Comparison of ENCODE assay signal across 23 cellular contexts in genomic region chr16:23055481-23055880, GRCh38.
"Had no signal": no experiment of that assay in that cellular context is flagged by ENCODE, and none has a peak within 500 bp of the region (broad histone marks: within the 10 kb centered on the region; RNA-seq: fewer than 3 reads in every experiment).

No MANE protein-coding gene starts in this region.

- H3K36me3 ChIP-seq: esophagus squamous epithelium, gastroesophageal sphincter, ovary, prostate gland, suprapubic skin, tibial nerve, WERI-Rb-1 had no signal

- H3K4me1 Mint-ChIP-seq: activated CD4-positive, alpha-beta T cell treated with anti-CD3 and anti-CD28 coated beads, Interleukin-2, amount 10 ng/mL, durations not matched to agents 7 days and 5 days; activated naive CD4-positive, alpha-beta T cell treated with anti-CD3 and anti-CD28 coated beads, Interleukin-2, amount 10 ng/mL, durations not matched to agents 7 days and 5 days had no signal

- H3K9me3 ChIP-seq: esophagus squamous epithelium, gastroesophageal sphincter, ovary, prostate gland, suprapubic skin, tibial nerve had no signal

- H3K9me3 Mint-ChIP-seq: activated CD4-positive, alpha-beta T cell treated with anti-CD3 and anti-CD28 coated beads, Interleukin-2, amount 10 ng/mL, durations not matched to agents 7 days and 5 days; activated CD8-positive, alpha-beta T cell treated with anti-CD3 and anti-CD28 coated beads for 36 hours; activated naive CD4-positive, alpha-beta T cell treated with anti-CD3 and anti-CD28 coated beads, Interleukin-2, amount 10 ng/mL, durations not matched to agents 7 days and 5 days; natural killer cell treated with Interleukin-12 subunit alpha and Interleukin-12 subunit beta and Interleukin-15 and Interleukin-18, amount 100 ng/mL, for 72 hours; stimulated activated effector memory CD8-positive, alpha-beta T cell treated with anti-CD3 and anti-CD28 coated beads, Interleukin-12 subunit alpha, Interleukin-12 subunit beta, amount 100 ng/mL, for 72 hours; stimulated activated naive CD8-positive, alpha-beta T cell treated with anti-CD3 and anti-CD28 coated beads, Interleukin-15, amount 100 ng/mL, for 72 hours had no signal

- H3K36me3 Mint-ChIP-seq: activated CD8-positive, alpha-beta memory T cell treated with anti-CD3 and anti-CD28 coated beads, Interleukin-2, amount 10 ng/mL, durations not matched to agents 7 days and 5 days; activated naive CD4-positive, alpha-beta T cell treated with anti-CD3 and anti-CD28 coated beads, Interleukin-2, amount 10 ng/mL, durations not matched to agents 7 days and 5 days; natural killer cell treated with Interleukin-12 subunit alpha and Interleukin-12 subunit beta and Interleukin-15 and Interleukin-18, amount 100 ng/mL, for 72 hours; stimulated activated effector memory CD8-positive, alpha-beta T cell treated with anti-CD3 and anti-CD28 coated beads, Interleukin-12 subunit alpha, Interleukin-12 subunit beta, amount 100 ng/mL, for 72 hours had no signal

- H3K4me1 ChIP-seq: prostate gland, suprapubic skin had no signal

- H3K27ac ChIP-seq: coronary artery, esophagus squamous epithelium, gastroesophageal sphincter, ovary, prostate gland, suprapubic skin, tibial nerve, WERI-Rb-1 had no signal

- DNase-seq: activated CD4-positive, alpha-beta T cell treated with anti-CD3 and anti-CD28 coated beads, Interleukin-2, amount 10 ng/mL, durations not matched to agents 7 days and 5 days; activated CD4-positive, CD25-positive, alpha-beta regulatory T cell treated with anti-CD3 and anti-CD28 coated beads, Interleukin-2, amount 50 U/mL, for 72 hours; activated CD8-positive, alpha-beta memory T cell treated with anti-CD3 and anti-CD28 coated beads, Interleukin-2, amount 10 ng/mL, durations not matched to agents 7 days and 5 days; activated CD8-positive, alpha-beta T cell treated with anti-CD3 and anti-CD28 coated beads for 36 hours; activated effector memory CD4-positive, alpha-beta T cell treated with anti-CD3 and anti-CD28 coated beads, Interleukin-2, amount 50 U/mL, for 16 hours; activated naive CD4-positive, alpha-beta T cell treated with anti-CD3 and anti-CD28 coated beads, Interleukin-2, amount 10 ng/mL, durations not matched to agents 7 days and 5 days; activated T-cell treated with anti-CD3 and anti-CD28 coated beads for 4 hours; amygdala; cerebellar nuclear complex; esophagus squamous epithelium; head of caudate nucleus; hypothalamus; left ventricle myocardium superior; ovary; stimulated activated naive CD8-positive, alpha-beta T cell treated with anti-CD3 and anti-CD28 coated beads, Interleukin-15, amount 100 ng/mL, for 72 hours; WERI-Rb-1 had no signal

- H3K4me3 Mint-ChIP-seq: activated CD4-positive, alpha-beta T cell treated with anti-CD3 and anti-CD28 coated beads, Interleukin-2, amount 10 ng/mL, durations not matched to agents 7 days and 5 days; activated CD8-positive, alpha-beta memory T cell treated with anti-CD3 and anti-CD28 coated beads, Interleukin-2, amount 10 ng/mL, durations not matched to agents 7 days and 5 days; activated CD8-positive, alpha-beta T cell treated with anti-CD3 and anti-CD28 coated beads for 36 hours; activated naive CD4-positive, alpha-beta T cell treated with anti-CD3 and anti-CD28 coated beads, Interleukin-2, amount 10 ng/mL, durations not matched to agents 7 days and 5 days; natural killer cell treated with Interleukin-12 subunit alpha and Interleukin-12 subunit beta and Interleukin-15 and Interleukin-18, amount 100 ng/mL, for 72 hours; stimulated activated effector memory CD8-positive, alpha-beta T cell treated with anti-CD3 and anti-CD28 coated beads, Interleukin-12 subunit alpha, Interleukin-12 subunit beta, amount 100 ng/mL, for 72 hours; stimulated activated naive CD8-positive, alpha-beta T cell treated with anti-CD3 and anti-CD28 coated beads, Interleukin-15, amount 100 ng/mL, for 72 hours had no signal

- H3K27ac Mint-ChIP-seq: activated CD4-positive, alpha-beta T cell treated with anti-CD3 and anti-CD28 coated beads, Interleukin-2, amount 10 ng/mL, durations not matched to agents 7 days and 5 days; activated CD8-positive, alpha-beta memory T cell treated with anti-CD3 and anti-CD28 coated beads, Interleukin-2, amount 10 ng/mL, durations not matched to agents 7 days and 5 days; activated CD8-positive, alpha-beta T cell treated with anti-CD3 and anti-CD28 coated beads for 36 hours; activated naive CD4-positive, alpha-beta T cell treated with anti-CD3 and anti-CD28 coated beads, Interleukin-2, amount 10 ng/mL, durations not matched to agents 7 days and 5 days; natural killer cell treated with Interleukin-12 subunit alpha and Interleukin-12 subunit beta and Interleukin-15 and Interleukin-18, amount 100 ng/mL, for 72 hours; stimulated activated effector memory CD8-positive, alpha-beta T cell treated with anti-CD3 and anti-CD28 coated beads, Interleukin-12 subunit alpha, Interleukin-12 subunit beta, amount 100 ng/mL, for 72 hours; stimulated activated naive CD8-positive, alpha-beta T cell treated with anti-CD3 and anti-CD28 coated beads, Interleukin-15, amount 100 ng/mL, for 72 hours had no signal

- H3K4me3 ChIP-seq: coronary artery, esophagus squamous epithelium, gastroesophageal sphincter, ovary, prostate gland, suprapubic skin, tibial nerve had no signal

- ATAC-seq: activated CD8-positive, alpha-beta memory T cell treated with anti-CD3 and anti-CD28 coated beads, Interleukin-2, amount 10 ng/mL, durations not matched to agents 7 days and 5 days; activated CD8-positive, alpha-beta T cell treated with anti-CD3 and anti-CD28 coated beads for 36 hours; gastroesophageal sphincter; left ventricle myocardium superior; natural killer cell treated with Interleukin-12 subunit alpha and Interleukin-12 subunit beta and Interleukin-15 and Interleukin-18, amount 100 ng/mL, for 72 hours; stimulated activated effector memory CD8-positive, alpha-beta T cell treated with anti-CD3 and anti-CD28 coated beads, Interleukin-12 subunit alpha, Interleukin-12 subunit beta, amount 100 ng/mL, for 72 hours; stimulated activated naive CD8-positive, alpha-beta T cell treated with anti-CD3 and anti-CD28 coated beads, Interleukin-15, amount 100 ng/mL, for 72 hours had no signal

- H3K27me3 ChIP-seq: ovary had no signal
